ENCODE assay signal across 8 cellular contexts in the genomic region with DNA sequence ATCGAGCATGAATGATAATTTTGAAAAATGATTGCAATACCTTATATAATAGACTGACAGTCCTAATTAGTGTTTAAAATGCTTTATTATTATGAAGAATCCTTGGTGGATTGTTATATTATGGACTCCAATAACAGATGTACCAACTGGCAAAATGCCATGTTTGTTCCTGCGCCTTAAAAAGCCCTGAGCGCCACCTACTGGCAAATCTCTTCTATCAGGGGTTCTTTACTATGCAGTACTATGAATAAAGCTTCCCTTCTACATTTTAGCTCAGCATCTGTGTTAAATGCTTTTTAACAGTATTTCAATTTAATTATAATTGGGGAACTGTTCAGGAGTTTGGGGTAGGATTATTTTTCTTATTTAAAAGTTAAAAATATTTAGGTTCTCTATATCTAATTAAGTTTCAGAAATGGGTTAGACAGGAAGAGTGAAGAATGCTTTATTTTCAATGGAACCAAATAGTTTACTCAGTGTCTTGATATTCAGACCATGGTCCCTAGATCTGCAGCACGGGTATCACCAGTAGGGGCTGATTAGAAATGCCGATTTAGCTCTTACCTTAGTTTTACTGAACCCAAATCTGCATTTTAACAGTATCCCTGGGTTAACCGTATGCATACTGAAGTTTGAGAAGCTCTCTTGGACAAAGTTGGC. TPM values are rescaled to one million over a fixed set of nuclear protein-coding genes. Genes with fewer than 3 reads are reported as not detected.
DNase-seq lines count a peak whose midpoint lies in the region; ATAC-seq and TF ChIP-seq lines count a peak whose summit lies in the region.

No MANE protein-coding gene starts in this region.

- ATAC-seq in GM21367 (IDR thresholded peaks at IDR 0.05; ENCODE audit: unreplicated experiment) (peak; percentile 69), upper lobe of right lung (peak; percentile 84)

- no peak overlapping the region for H3K4me3 ChIP-seq in SJSA1
- H3K4me3 ChIP-seq in ovary, result no peak overlapping the region
- no peak overlapping the region for H3K4me3 ChIP-seq in upper lobe of right lung

- intact Hi-C loops in ovary (cut with DNase I) (loop anchor here in 1 of 4 donors (5.0 kb wide), 1 partner anchor 146 kb away; no protein-coding TSS in a partner anchor), upper lobe of right lung (cut with DNase I) (no loop called here)

- H3K36me3 ChIP-seq in SJSA1 (no peaks in the 10 kb centered on the region), ovary (no peaks in the 10 kb centered on the region), upper lobe of right lung (peaks cover 7% of the 10 kb centered on the region)

- no peak for TF ChIP-seq EP300 in ovary (IDR thresholded peaks at IDR 0.05)

- TF ChIP-seq CTCF in ovary (IDR thresholded peaks at IDR 0.05), result peak; percentile 66 to 77 (median 67)
- TF ChIP-seq CTCF in upper lobe of right lung (IDR thresholded peaks at IDR 0.05), result peak; percentile 88

- H3K4me1 ChIP-seq in SJSA1 (replicated peaks), result 0 out of 2 replicates have a peak, but pooled peaks cover 3% of the 10 kb centered on the region
- peaks cover 1% of the 10 kb centered on the region for H3K4me1 ChIP-seq in ovary (ENCODE audit: insufficient read depth)
- peaks cover 5% of the 10 kb centered on the region for H3K4me1 ChIP-seq in upper lobe of right lung

- H3K27me3 ChIP-seq in SJSA1 (replicated peaks) (no peaks in the 10 kb centered on the region), ovary (no peaks in the 10 kb centered on the region), upper lobe of right lung (no peaks in the 10 kb centered on the region)

- H3K27ac ChIP-seq in SJSA1, result no peak overlapping the region
- no peak overlapping the region for H3K27ac ChIP-seq in ovary
- no peak overlapping the region for H3K27ac ChIP-seq in upper lobe of right lung

- WGBS in ovary, 3 donors, result 24 to 31% (median 28%) methylated on average over 6 of the region's 6 CpGs

- H3K9me3 ChIP-seq in SJSA1 (replicated peaks) (no peaks in the 10 kb centered on the region), ovary (no peaks in the 10 kb centered on the region), upper lobe of right lung (no peaks in the 10 kb centered on the region)

- no peak for TF ChIP-seq POLR2A in ovary (IDR thresholded peaks at IDR 0.05)

- DNase-seq in AG20443 (ENCODE audit: low spot score) (peak; percentile 71), NAMALWA (ENCODE audit: low spot score) (peak; percentile 91), SJSA1 (ENCODE audit: low read depth in 1 of 2, low spot score in 2 of 2) (peak; percentile 64 to 82), germinal center (ENCODE audit: low spot score) (peak; percentile 64), ovary (peak; percentile 70 to 90 (median 79)), upper lobe of right lung (no peak)
- DNase-seq in activated naive CD4-positive, alpha-beta T cell (lab: John Stamatoyannopoulos, UW), result peak; percentile 9 to 58 (median 44)

RNA-seq across cellular contexts. Expression of gene CFAP97, which starts 20.0 kb away (rescaled TPM):
- 19.6 and 28.8 TPM in 2 replicates for total RNA-seq in SJSA1 (2014; rRNA removed; shearing (Covaris generic))
- total RNA-seq in ovary, result 10 to 100 TPM; 28.8 to 57.6 (median 46.7) TPM
- polyA plus RNA-seq in ovary, result 10 to 100 TPM; 14.1 to 29.5 TPM
- 38.2 TPM for total RNA-seq in upper lobe of right lung

RNA-seq across cellular contexts. Expression of gene SNX25, which starts 25.6 kb away (rescaled TPM):
- total RNA-seq in SJSA1 (2014; rRNA removed; shearing (Covaris generic)), result 22.3 and 23.0 TPM in 2 replicates
- total RNA-seq in ovary, result 10 to 100 TPM; 14.1 to 28.4 (median 19.8) TPM
- polyA plus RNA-seq in ovary, result 10 to 100 TPM in 1 of 2 donors, 1 to 10 TPM in 1; 7.9 to 11.6 TPM
- total RNA-seq in upper lobe of right lung, result 98.5 TPM

RNA-seq across cellular contexts. Expression of gene SLC25A4, which starts 40.7 kb away (rescaled TPM):
- total RNA-seq in SJSA1 (2014; rRNA removed; shearing (Covaris generic)), result 9.4 and 13.2 TPM in 2 replicates
- 10 to 100 TPM; 19.6 to 35.6 (median 26.6) TPM for total RNA-seq in ovary
- polyA plus RNA-seq in ovary, result 10 to 100 TPM; 18.8 to 23.2 TPM
- total RNA-seq in upper lobe of right lung, result 40.3 TPM
